Comparison of ENCODE assay signal across 8 cellular contexts in the genomic region with DNA sequence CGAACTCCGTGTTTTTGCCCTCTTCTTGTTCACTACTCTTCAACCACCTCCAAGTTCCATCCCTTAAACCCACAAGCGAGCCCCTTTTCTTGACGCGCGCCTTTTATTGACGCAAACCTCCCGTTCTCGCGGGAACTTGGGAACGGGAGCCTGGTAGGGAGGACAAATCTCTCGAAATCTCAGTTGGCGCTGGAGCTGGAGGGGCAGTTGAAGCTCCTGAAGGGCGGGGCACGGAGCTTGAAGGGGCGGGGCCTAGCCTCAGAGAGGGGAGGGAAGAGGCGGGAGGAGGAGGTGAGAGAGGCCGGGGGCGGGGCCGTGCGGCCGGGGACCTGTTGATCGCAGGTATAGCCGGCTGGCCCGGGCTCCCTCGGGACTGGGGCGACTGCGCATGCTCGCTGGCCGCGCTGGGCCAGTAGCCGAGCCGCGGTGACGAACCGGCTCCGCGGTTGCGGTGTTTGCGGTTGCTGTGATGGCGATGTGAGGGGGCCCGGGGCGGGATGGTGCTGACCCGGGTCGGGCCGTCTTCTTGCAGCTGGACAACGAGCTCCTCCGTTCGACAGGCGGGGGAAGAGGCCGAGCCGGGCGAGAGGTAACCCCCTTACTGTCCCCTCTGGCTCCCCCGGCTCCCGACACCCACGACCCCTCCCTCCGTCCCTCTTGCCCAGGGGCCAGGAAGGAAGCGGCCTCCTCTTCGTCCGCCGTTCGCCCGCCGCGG. TPM values are rescaled to one million over a fixed set of nuclear protein-coding genes. Genes with fewer than 3 reads are reported as not detected.
DNase-seq lines count a peak whose midpoint lies in the region; FAIRE-seq and TF ChIP-seq lines count a peak whose summit lies in the region.

Gene FAM135A, plus strand, starts transcription at position 395 of the 715 bp plus-strand sequence. CDS start 14,835 bp downstream, outside the sequence.

- peak; percentile 68 for TF ChIP-seq POLR2A in H54 (IDR thresholded peaks at IDR 0.05; ENCODE audit: low read depth, low read length)

- H3K4me3 ChIP-seq in Loucy (ENCODE audit: low read length, poor library complexity, severe bottlenecking): peak within 1 kb of the TSS; percentile 92
- H3K4me3 ChIP-seq in foreskin fibroblast (ENCODE audit: low read depth in 1 of 2, low read length in 2 of 2): peak within 1 kb of the TSS; percentile 95 to 98
- peak within 1 kb of the TSS; percentile 89 to 91 for H3K4me3 ChIP-seq in stomach smooth muscle (ENCODE audit: low read length in 2 of 2)

- H3K36me3 ChIP-seq in Loucy (ENCODE audit: insufficient read depth, low read length): no peaks in the 10 kb centered on the region
- H3K36me3 ChIP-seq in stomach smooth muscle (ENCODE audit: control insufficient read depth in 2 of 2, insufficient read depth in 2 of 2, low read length in 2 of 2): peaks cover 0 to 5% of the 10 kb centered on the region in 2 donors

- peaks cover 9% of the 10 kb centered on the region for H3K4me1 ChIP-seq in Loucy (ENCODE audit: insufficient read depth, low read length, poor library complexity, severe bottlenecking)
- H3K4me1 ChIP-seq in stomach smooth muscle (ENCODE audit: control insufficient read depth, insufficient read depth, low read length): peaks cover 4% of the 10 kb centered on the region

- no peaks in the 10 kb centered on the region for H3F3A ChIP-seq in Loucy (ENCODE audit: low read depth)

- H3K4me2 ChIP-seq in Loucy (ENCODE audit: low read depth, low read length, poor library complexity, severe bottlenecking): peak within 1 kb of the TSS; percentile 83

- FAIRE-seq in H54 (lab: Jason Lieb, UNC): peak; percentile 87

- H3K36me3 Mint-ChIP-seq in neural crest cell (ENCODE audit: low read depth): peaks cover 4% of the 10 kb centered on the region

- peaks cover 34% of the 10 kb centered on the region for H3K4me1 Mint-ChIP-seq in neural crest cell

- peaks cover 3% of the 10 kb centered on the region for H4K20me1 ChIP-seq in Loucy (ENCODE audit: insufficient read depth, low read length, poor library complexity, severe bottlenecking)

- H3K9me3 ChIP-seq in Loucy (ENCODE audit: insufficient read depth, low read depth, low read length): no peaks in the 10 kb centered on the region
- no peaks in the 10 kb centered on the region for H3K9me3 ChIP-seq in stomach smooth muscle (ENCODE audit: control insufficient read depth in 2 of 2, low read length in 2 of 2)

- peaks cover 3% of the 10 kb centered on the region for H3K27me3 Mint-ChIP-seq in neural crest cell (ENCODE audit: low read depth)

- H3K9me3 Mint-ChIP-seq in neural crest cell: no peaks in the 10 kb centered on the region

- DNase-seq in ELF-1 (ENCODE audit: low read depth, low spot score): peak; percentile 99
- DNase-seq in H54 (ENCODE audit: insufficient read length, low spot score): peak; percentile 87
- peak; percentile 47 for DNase-seq in SIG-M5 (lab: John Stamatoyannopoulos, UW)
- DNase-seq in activated gamma-delta T cell treated with anti-CD3 and anti-CD28 coated beads, Interleukin-2, amount 50 U/mL, for 16 hours (ENCODE audit: low read depth): peak; percentile 87
- DNase-seq in foreskin fibroblast: peak; percentile 94 to 98
- peak; percentile 95 for DNase-seq in neural crest cell (ENCODE audit: low read depth, low spot score)

- TF ChIP-seq CTCF in Loucy (conservative IDR thresholded peaks at IDR 0.05; ENCODE audit: low read length) (no peak), foreskin fibroblast (IDR thresholded peaks at IDR 0.05; ENCODE audit: low read depth, low read length) (no peak), neural crest cell (conservative IDR thresholded peaks at IDR 0.05) (no peak)

- H3K27me3 ChIP-seq in Loucy (ENCODE audit: insufficient read depth, low read length, poor library complexity, severe bottlenecking) (peaks cover 9% of the 10 kb centered on the region), stomach smooth muscle (ENCODE audit: control insufficient read depth in 1 of 2, insufficient read depth in 2 of 2, low read length in 2 of 2) (no peaks in the 10 kb centered on the region)

- H3K4me3 Mint-ChIP-seq in neural crest cell: peak within 1 kb of the TSS; percentile 99

- H3K79me2 ChIP-seq in Loucy (ENCODE audit: insufficient read depth, low read length): peaks cover 7% of the 10 kb centered on the region

- H3K27ac ChIP-seq in stomach smooth muscle (ENCODE audit: low read length): peak within 1 kb of the TSS; percentile 80

- peak within 1 kb of the TSS; percentile 67 for H3K9ac ChIP-seq in Loucy (ENCODE audit: low read depth, low read length, poor library complexity, severe bottlenecking)
- H3K9ac ChIP-seq in stomach smooth muscle (ENCODE audit: low read length in 2 of 2): peak within 1 kb of the TSS; percentile 92 to 94

- H3K9me2 ChIP-seq in Loucy (replicated peaks; ENCODE audit: low read depth, low read length): no peaks in the 10 kb centered on the region

- peak within 1 kb of the TSS; percentile 98 for H3K27ac Mint-ChIP-seq in neural crest cell (ENCODE audit: unreplicated experiment)

- H2AFZ ChIP-seq in Loucy (ENCODE audit: low read length): peak within 1 kb of the TSS; percentile 85

RNA-seq across cellular contexts. Expression of gene FAM135A, which starts in this region (rescaled TPM):
- 30.9 and 32.1 TPM in 2 replicates for total RNA-seq in neural crest cell

Comparison
In these comparisons a context has a peak if more than half of its experiments do, and no peak if none do; other contexts are left out.
1. Peak in every context shown above with its lines: DNase-seq, H3K4me3 ChIP-seq and H3K27ac ChIP-seq.
2. DNase-seq: peak in every context shown above with its lines; median percentile 99 in ELF-1; 96 in foreskin fibroblast; 95 in neural crest cell; 87 in H54; 87 in activated gamma-delta T cell treated with anti-CD3 and anti-CD28 coated beads, Interleukin-2, amount 50 U/mL, for 16 hours; 47 in SIG-M5.